In genomic region chr11:133530501-133530835, GRCh38 we compare ENCODE assay signal across 26 cellular contexts. TPM values are rescaled to one million over a fixed set of nuclear protein-coding genes. Genes with fewer than 3 reads are reported as not detected.
DNase-seq lines count a peak whose midpoint lies in the region; ATAC-seq and TF ChIP-seq lines count a peak whose summit lies in the region.
"Had no signal": no experiment of that assay in that cellular context is flagged by ENCODE, and none has a peak within 500 bp of the region (broad histone marks: within the 10 kb centered on the region; RNA-seq: fewer than 3 reads in every experiment).

No MANE protein-coding gene starts in this region.

- no peaks in the 10 kb centered on the region for H3K36me3 Mint-ChIP-seq in brain

- no peaks in the 10 kb centered on the region for H3K79me2 ChIP-seq in parathyroid adenoma

- no peak overlapping the region; the same call in 1 of the 2 replicates for H3K27ac ChIP-seq in HUES6 (ENCODE audit: low read depth, low read length)
- H3K27ac ChIP-seq in iPS-20b (ENCODE audit: low read length), result no peak overlapping the region
- H3K27ac ChIP-seq in parathyroid adenoma, result no peak overlapping the region
- H3K27ac ChIP-seq: GM23248, heart right ventricle, Peyer's patch, prostate gland had no signal

- H3K4me2 ChIP-seq in parathyroid adenoma (ENCODE audit: low read length), result peak overlapping the region; percentile 71

- peaks cover 72% of the 10 kb centered on the region for H3K4me1 Mint-ChIP-seq in brain
- H3K4me1 Mint-ChIP-seq: activated B cell treated with CpG ODN at 0.5 μM for 24 hours had no signal

- H3K9me3 ChIP-seq in HUES6 (ENCODE audit: control insufficient read depth, insufficient read depth, low read depth, low read length) (no peaks in the 10 kb centered on the region), iPS-20b (ENCODE audit: insufficient read depth, low read depth, low read length) (no peaks in the 10 kb centered on the region), parathyroid adenoma (ENCODE audit: control insufficient read depth, low read length) (no peaks in the 10 kb centered on the region)
- H3K9me3 ChIP-seq: heart right ventricle, Peyer's patch, prostate gland had no signal

- no peak overlapping the region for H2AFZ ChIP-seq in parathyroid adenoma
- H2AFZ ChIP-seq: GM23248 had no signal

- H3K27me3 Mint-ChIP-seq in brain, result peaks cover 16% of the 10 kb centered on the region

- H3K9me3 Mint-ChIP-seq in brain, result no peaks in the 10 kb centered on the region
- H3K9me3 Mint-ChIP-seq: activated B cell treated with CpG ODN at 0.5 μM for 24 hours; activated naive CD4-positive, alpha-beta T cell treated with anti-CD3 and anti-CD28 coated beads for 36 hours had no signal

- DNase-seq in NK-92 treated with Interleukin-12 subunit alpha and Interleukin-12 subunit beta, amount 100 ng/mL, for 24 hours (lab: John Stamatoyannopoulos, UW), result no peak
- no peak for DNase-seq in GOT3 (lab: John Stamatoyannopoulos, UW)
- DNase-seq: activated B cell treated with CpG ODN at 0.5 μM for 24 hours; activated CD4-positive, alpha-beta T cell treated with anti-CD3 and anti-CD28 coated beads, Interleukin-2, amount 50 U/mL, for 4 hours; activated naive CD4-positive, alpha-beta T cell treated with anti-CD3 and anti-CD28 coated beads for 36 hours; amniotic stem cell; C1 segment of cervical spinal cord; effector CD8-positive, alpha-beta T cell; erythroblast; GM23248; heart right ventricle; NCI-H1092; NCI-H1694 treated with DMSO at 0.1 percent for 48 hours; NCI-H524; Peyer's patch; SIG-M5; stimulated activated CD4-positive, alpha-beta T cell treated with anti-CD3 and anti-CD28 coated beads, Interleukin-15, amount 100 ng/mL, for 24 hours; stimulated activated naive CD4-positive, alpha-beta T cell treated with Interleukin-2 at 50 U/mL for 16 hours; T-helper 9 cell had no signal

- H3K36me3 ChIP-seq in HUES6 (ENCODE audit: control insufficient read depth, insufficient read depth, low read length) (no peaks in the 10 kb centered on the region), iPS-20b (ENCODE audit: insufficient read depth, low read depth, low read length) (no peaks in the 10 kb centered on the region), parathyroid adenoma (ENCODE audit: control insufficient read depth, insufficient read depth, low read length) (no peaks in the 10 kb centered on the region)
- H3K36me3 ChIP-seq: heart right ventricle, Peyer's patch, prostate gland had no signal

- no peak for ATAC-seq in HG03571 (IDR thresholded peaks at IDR 0.05; ENCODE audit: unreplicated experiment)
- ATAC-seq: heart right ventricle had no signal

- H3K4me3 ChIP-seq in HUES6 (ENCODE audit: low read depth, low read length) (peak overlapping the region; percentile 77), iPS-20b (ENCODE audit: low read length) (peak overlapping the region; percentile 82), parathyroid adenoma (ENCODE audit: low read depth, low read length) (peak overlapping the region; percentile 58)
- H3K4me3 ChIP-seq: GM23248, heart right ventricle, lung, Peyer's patch, prostate gland had no signal

- H3K27me3 ChIP-seq in HUES6 (ENCODE audit: control insufficient read depth, insufficient read depth, low read length) (peaks cover 56% of the 10 kb centered on the region), iPS-20b (ENCODE audit: insufficient read depth, low read length) (peaks cover 56% of the 10 kb centered on the region), parathyroid adenoma (ENCODE audit: control insufficient read depth, insufficient read depth, low read length) (no peaks in the 10 kb centered on the region)
- H3K27me3 ChIP-seq: Peyer's patch had no signal

- H3K27ac Mint-ChIP-seq in brain, result peak overlapping the region in 3 of 5 experiments; percentile 84 to 100 (median 96)
- H3K27ac Mint-ChIP-seq: activated B cell treated with CpG ODN at 0.5 μM for 24 hours; activated naive CD4-positive, alpha-beta T cell treated with anti-CD3 and anti-CD28 coated beads for 36 hours had no signal

- H3K9ac ChIP-seq in HUES6 (ENCODE audit: low read length) (peak overlapping the region; percentile 51), iPS-20b (ENCODE audit: low read depth, low read length) (peak overlapping the region; percentile 74; the same call in 1 of the 2 replicates), parathyroid adenoma (no peak overlapping the region)
- H3K9ac ChIP-seq: GM23248 had no signal

- H3K4me3 Mint-ChIP-seq in brain, result peak overlapping the region; percentile 85 to 97 (median 87)
- H3K4me3 Mint-ChIP-seq: activated B cell treated with CpG ODN at 0.5 μM for 24 hours; activated naive CD4-positive, alpha-beta T cell treated with anti-CD3 and anti-CD28 coated beads for 36 hours had no signal

- peaks cover 42% of the 10 kb centered on the region for H3K4me1 ChIP-seq in HUES6 (ENCODE audit: control insufficient read depth, insufficient read depth, low read length)
- peaks cover 33% of the 10 kb centered on the region for H3K4me1 ChIP-seq in iPS-20b (ENCODE audit: insufficient read depth, low read length)
- H3K4me1 ChIP-seq in parathyroid adenoma, result peaks cover 4% of the 10 kb centered on the region
- H3K4me1 ChIP-seq: Peyer's patch, prostate gland had no signal

- TF ChIP-seq CTCF in brain (conservative IDR thresholded peaks at IDR 0.05) (no peak), parathyroid adenoma (IDR thresholded peaks at IDR 0.05) (no peak)

RNA-seq across cellular contexts. Expression of gene OPCML, which starts 1.8 kb away (rescaled TPM):
- 5.5 TPM for polyA plus RNA-seq in brain (ENCODE audit: insufficient read depth, low read depth, low replicate concordance)
- polyA plus RNA-seq: lung had no signal
